In genomic region chr3:37920156-37920686, GRCh38 we compare ENCODE assay signal across 1 cellular context.
TF ChIP-seq lines count a peak whose summit lies in the region.

No MANE protein-coding gene starts in this region.

TF ChIP-seq in GM23338, 12 proteins besides CTCF, POLR2A, EP300 and RAD21 (continued from another document):
- TF ChIP-seq REST (IDR thresholded peaks at IDR 0.05; ENCODE audit: unreplicated experiment), result no peak
- TF ChIP-seq EZH2 (IDR thresholded peaks at IDR 0.05; ENCODE audit: low read depth, unreplicated experiment), result no peak
TF ChIP-seq in GM23338: peak in this region for 0.
